In genomic region chr3:38730281-38730680, GRCh38 we compare ENCODE assay signal across 17 cellular contexts.
DNase-seq lines count a peak whose midpoint lies in the region; ATAC-seq and TF ChIP-seq lines count a peak whose summit lies in the region.
"Had no signal": no experiment of that assay in that cellular context is flagged by ENCODE, and none has a peak within 500 bp of the region (broad histone marks: within the 10 kb centered on the region; RNA-seq: fewer than 3 reads in every experiment).

No MANE protein-coding gene starts in this region.

- H3K9me3 ChIP-seq in upper lobe of right lung, result no peaks in the 10 kb centered on the region
- H3K9me3 ChIP-seq: ascending aorta, esophagus squamous epithelium had no signal

- H3K36me3 ChIP-seq in upper lobe of right lung, result no peaks in the 10 kb centered on the region
- H3K36me3 ChIP-seq: ascending aorta, esophagus squamous epithelium had no signal

- H3K27ac ChIP-seq in upper lobe of right lung, result no peak overlapping the region
- H3K27ac ChIP-seq: ascending aorta, dorsolateral prefrontal cortex, esophagus squamous epithelium had no signal

- no peak for ATAC-seq in upper lobe of right lung
- ATAC-seq: Panc1; stimulated activated naive CD8-positive, alpha-beta T cell treated with anti-CD3 and anti-CD28 coated beads, Interleukin-15, Interleukin-2, amounts not matched to agents 100 U/mL and 50 U/mL, for 24 hours had no signal

- DNase-seq in AG08396 (ENCODE audit: low spot score), result peak; percentile 30
- DNase-seq in M059J (ENCODE audit: low read depth), result peak; percentile 69
- DNase-seq in brain pericyte (ENCODE audit: low read depth, low spot score), result peak; percentile 11
- peak; percentile 52 for DNase-seq in hepatic stellate cell (ENCODE audit: low spot score)
- DNase-seq in NOMO-1 treated with dmso at 0.1 percent for 144 hours (lab: John Stamatoyannopoulos, UW; ENCODE audit: unreplicated experiment), result no peak
- DNase-seq in D341Med (ENCODE audit: low spot score), result no peak
- DNase-seq in NCI-H187 treated with DMSO at 0.1 percent for 48 hours (lab: John Stamatoyannopoulos, UW), result no peak
- DNase-seq in upper lobe of right lung, result no peak
- DNase-seq: activated CD4-positive, alpha-beta T cell treated with anti-CD3 and anti-CD28 coated beads, Interleukin-2, amount 10 ng/mL, durations not matched to agents 24 days and 14 days; activated CD8-positive, alpha-beta memory T cell treated with anti-CD3 and anti-CD28 coated beads, Interleukin-2, amount 50 U/mL, for 4 hours; dorsolateral prefrontal cortex; esophagus squamous epithelium; hypothalamus; NCI-H1092 treated with DMSO at 0.1 percent for 48 hours; stimulated activated naive CD8-positive, alpha-beta T cell treated with anti-CD3 and anti-CD28 coated beads, Interleukin-15, Interleukin-2, amounts not matched to agents 100 U/mL and 50 U/mL, for 24 hours had no signal

- intact Hi-C loops in upper lobe of right lung (cut with DNase I), result no loop called here

- H3K27me3 ChIP-seq in upper lobe of right lung, result no peaks in the 10 kb centered on the region
- H3K27me3 ChIP-seq: ascending aorta, esophagus squamous epithelium had no signal

- no peak overlapping the region for H3K4me3 ChIP-seq in upper lobe of right lung
- H3K4me3 ChIP-seq: ascending aorta, dorsolateral prefrontal cortex, esophagus squamous epithelium had no signal

- no peak for TF ChIP-seq CTCF in upper lobe of right lung (IDR thresholded peaks at IDR 0.05)

- H3K4me1 ChIP-seq in upper lobe of right lung, result no peaks in the 10 kb centered on the region
- H3K4me1 ChIP-seq: esophagus squamous epithelium had no signal

Comparison
In these comparisons a context has a peak if more than half of its experiments do, and no peak if none do; other contexts are left out.
1. DNase-seq: peak in AG08396 (single experiment), M059J (single experiment), brain pericyte (single experiment) and hepatic stellate cell (single experiment); none in NOMO-1 treated with dmso at 0.1 percent for 144 hours (single experiment), D341Med (single experiment), NCI-H187 treated with DMSO at 0.1 percent for 48 hours (single experiment) and upper lobe of right lung (single experiment).